In genomic region chr1:1523652-1524051, GRCh38 we compare ENCODE assay signal across 3 cellular contexts. TPM values are rescaled to one million over a fixed set of nuclear protein-coding genes. Genes with fewer than 3 reads are reported as not detected.
"Had no signal": no experiment of that assay in that cellular context is flagged by ENCODE, and none has a peak within 500 bp of the region (broad histone marks: within the 10 kb centered on the region; RNA-seq: fewer than 3 reads in every experiment).

No MANE protein-coding gene starts in this region.

RNA-seq across cellular contexts. Expression of gene TMEM240, which starts 16.8 kb away (rescaled TPM):
- total RNA-seq: activated CD4-positive, alpha-beta T cell treated with anti-CD3 and anti-CD28 coated beads, Interleukin-2, amount 10 ng/mL, durations not matched to agents 24 days and 14 days; activated naive CD4-positive, alpha-beta T cell treated with anti-CD3 and anti-CD28 coated beads for 36 hours; ascending aorta had no signal
